ENCODE assay signal across 8 cellular contexts in the genomic region with DNA sequence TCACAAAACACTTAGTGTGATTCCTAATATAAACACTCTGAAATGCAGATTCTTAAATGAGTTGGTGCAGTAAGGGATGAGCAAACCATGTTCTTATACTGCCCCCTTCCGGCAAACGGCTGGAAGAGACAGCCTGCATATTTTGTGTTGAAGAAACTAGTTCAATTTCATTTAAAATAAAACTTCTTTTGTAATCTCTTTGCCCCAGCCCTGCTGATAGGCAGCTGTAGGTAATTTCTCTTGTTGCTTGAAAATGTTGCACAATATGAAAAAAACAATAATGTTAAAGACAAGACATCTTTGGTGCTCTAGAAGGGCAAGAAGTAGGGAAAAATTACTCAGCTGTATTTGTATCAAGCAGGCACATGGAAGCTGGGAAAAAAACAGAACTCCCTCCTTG.
DNase-seq lines count a peak whose midpoint lies in the region; ATAC-seq, FAIRE-seq and TF ChIP-seq lines count a peak whose summit lies in the region.

No MANE protein-coding gene starts in this region.

- H3F3A ChIP-seq in neural progenitor cell (ENCODE audit: low read depth), result no peaks in the 10 kb centered on the region

- no peak overlapping the region for H3K27ac Mint-ChIP-seq in neural progenitor cell

- TF ChIP-seq POLR2A in GM12891 (IDR thresholded peaks at IDR 0.05; ENCODE audit: low read depth, low read length), result no peak
- no peak for TF ChIP-seq POLR2A in esophagus squamous epithelium (IDR thresholded peaks at IDR 0.05)

- no peaks in the 10 kb centered on the region for H4K20me1 ChIP-seq in neural progenitor cell (ENCODE audit: low read depth)

- intact Hi-C loops in esophagus squamous epithelium (cut with DNase I) (no loop called here), upper lobe of right lung (cut with DNase I) (no loop called here)

- no peak overlapping the region for H2AFZ ChIP-seq in neural progenitor cell (replicated peaks)

- no peak for FAIRE-seq in GM12891 (lab: Jason Lieb, UNC)

- H3K27ac ChIP-seq in esophagus squamous epithelium (no peak overlapping the region), neural progenitor cell (no peak overlapping the region), upper lobe of right lung (no peak overlapping the region)

- H3K4me3 Mint-ChIP-seq in neural progenitor cell, result no peak overlapping the region

- H3K27me3 Mint-ChIP-seq in neural progenitor cell (ENCODE audit: insufficient read depth, low read depth), result peaks cover 6% of the 10 kb centered on the region

- H3K4me1 Mint-ChIP-seq in neural progenitor cell, result no peaks in the 10 kb centered on the region

- no peak overlapping the region for H3K4me2 ChIP-seq in neural progenitor cell

- H3K36me3 Mint-ChIP-seq in neural progenitor cell, result no peaks in the 10 kb centered on the region

- ATAC-seq in HG02870 (IDR thresholded peaks at IDR 0.05; ENCODE audit: unreplicated experiment), result peak; percentile 65
- ATAC-seq in upper lobe of right lung, result peak; percentile 77

- H3K36me3 ChIP-seq in esophagus squamous epithelium (no peaks in the 10 kb centered on the region), neural progenitor cell (no peaks in the 10 kb centered on the region), upper lobe of right lung (no peaks in the 10 kb centered on the region)

- H3K4me1 ChIP-seq in esophagus squamous epithelium (no peaks in the 10 kb centered on the region), neural progenitor cell (peaks cover 5% of the 10 kb centered on the region), upper lobe of right lung (no peaks in the 10 kb centered on the region)

- H3K9me3 ChIP-seq in esophagus squamous epithelium (no peaks in the 10 kb centered on the region), neural progenitor cell (ENCODE audit: low read depth) (no peaks in the 10 kb centered on the region), upper lobe of right lung (no peaks in the 10 kb centered on the region)

- TF ChIP-seq CTCF in AG10803 (conservative IDR thresholded peaks at IDR 0.05; ENCODE audit: low read length) (peak; percentile 81), esophagus squamous epithelium (IDR thresholded peaks at IDR 0.05) (peak in 5 of 6 experiments; percentile 50 to 74 (median 58)), neural progenitor cell (IDR thresholded peaks at IDR 0.05) (peak; percentile 98), upper lobe of right lung (IDR thresholded peaks at IDR 0.05) (peak; percentile 76)

- H3K4me3 ChIP-seq in AG10803 (ENCODE audit: low read length) (no peak overlapping the region), esophagus squamous epithelium (no peak overlapping the region), neural progenitor cell (no peak overlapping the region), upper lobe of right lung (no peak overlapping the region)

- DNase-seq in AG10803 (ENCODE audit: low read depth), result peak; percentile 52
- peak; percentile 34 for DNase-seq in GM12891 (ENCODE audit: insufficient read length, low spot score)
- peak; percentile 45 for DNase-seq in NCI-H446 treated with DMSO at 0.1 percent for 48 hours (lab: John Stamatoyannopoulos, UW)
- DNase-seq in activated CD8-positive, alpha-beta memory T cell treated with anti-CD3 and anti-CD28 coated beads, Interleukin-2, amount 50 U/mL, for 24 hours (ENCODE audit: extremely low read depth), result peak; percentile 17
- DNase-seq in esophagus squamous epithelium (lab: John Stamatoyannopoulos, UW), result no peak
- peak; percentile 79 for DNase-seq in neural progenitor cell (ENCODE audit: low spot score)
- DNase-seq in upper lobe of right lung, result no peak

- H3K9me3 Mint-ChIP-seq in neural progenitor cell, result no peaks in the 10 kb centered on the region

- H3K9ac ChIP-seq in neural progenitor cell, result no peak overlapping the region

- 0% methylated on average over 2 of the region's 2 CpGs for WGBS in esophagus squamous epithelium, 2 donors

- H3K27me3 ChIP-seq in esophagus squamous epithelium (no peaks in the 10 kb centered on the region), neural progenitor cell (no peaks in the 10 kb centered on the region), upper lobe of right lung (no peaks in the 10 kb centered on the region)

- no peaks in the 10 kb centered on the region for H3K79me2 ChIP-seq in neural progenitor cell (ENCODE audit: low read depth)

TF ChIP-seq in GM12891, 5 proteins besides CTCF, POLR2A, EP300 and RAD21:
- TF ChIP-seq POLR2AphosphoS5 (IDR thresholded peaks at IDR 0.05; ENCODE audit: low read depth, low read length), result no peak
- TF ChIP-seq PAX5 (IDR thresholded peaks at IDR 0.05; ENCODE audit: insufficient read depth, low read length, severe bottlenecking), result no peak
- TF ChIP-seq TAF1 (IDR thresholded peaks at IDR 0.05; ENCODE audit: low read depth, low read length), result no peak
- no peak for TF ChIP-seq POU2F2 (IDR thresholded peaks at IDR 0.05; ENCODE audit: low read depth, low read length)
- no peak for TF ChIP-seq SPI1 (IDR thresholded peaks at IDR 0.05; ENCODE audit: low read depth, low read length)

Comparison
In these comparisons a context has a peak if more than half of its experiments do, and no peak if none do; other contexts are left out.
1. DNase-seq: peak in AG10803 (single experiment), GM12891 (single experiment), NCI-H446 treated with DMSO at 0.1 percent for 48 hours (single experiment), activated CD8-positive, alpha-beta memory T cell treated with anti-CD3 and anti-CD28 coated beads, Interleukin-2, amount 50 U/mL, for 24 hours (single experiment) and neural progenitor cell (single experiment); none in esophagus squamous epithelium (single experiment) and upper lobe of right lung (single experiment).
2. Peak in every context shown above with its lines, with median percentiles within 50 percentile points of each other: CTCF ChIP-seq.